1 cellular context compared by ENCODE assay signal in genomic region chr1:148263128-148263905, GRCh38.
TF ChIP-seq lines count a peak whose summit lies in the region.

No MANE protein-coding gene starts in this region.

TF ChIP-seq in H1, 55 proteins besides CTCF, POLR2A, EP300 and RAD21 (continued from another document):
- TF ChIP-seq KDM4A (IDR thresholded peaks at IDR 0.05; ENCODE audit: low read depth, low read length, severe bottlenecking) (peak; percentile 63), RNF2 (IDR thresholded peaks at IDR 0.05; ENCODE audit: borderline replicate concordance, low read depth, low read length, missing control alignments, poor library complexity, severe bottlenecking) (no peak), ZNF274 (IDR thresholded peaks at IDR 0.05; ENCODE audit: borderline replicate concordance, extremely low read depth, low read length) (no peak), RBBP5 (IDR thresholded peaks at IDR 0.05; ENCODE audit: borderline replicate concordance, low read depth, low read length) (no peak), CBX5 (IDR thresholded peaks at IDR 0.05; ENCODE audit: low read depth, low read length) (no peak), KDM5A (IDR thresholded peaks at IDR 0.05; ENCODE audit: low read length) (no peak), SP1 (IDR thresholded peaks at IDR 0.05; ENCODE audit: low read depth, low read length) (peak; percentile 87), BRCA1 (IDR thresholded peaks at IDR 0.05; ENCODE audit: low read depth, low read length) (peak; percentile 47; the same call in 1 of the 2 replicates), RXRA (IDR thresholded peaks at IDR 0.05; ENCODE audit: insufficient read depth, low read depth, low read length) (no peak), MAFK (IDR thresholded peaks at IDR 0.05; ENCODE audit: low read depth, low read length) (0 out of 2 replicates have a peak, but pooled peaks have one; percentile 36), SAP30 (IDR thresholded peaks at IDR 0.05; ENCODE audit: insufficient read depth, insufficient replicate concordance, low read length) (no peak), TAF1 (IDR thresholded peaks at IDR 0.05; ENCODE audit: low read depth, low read length) (peak; percentile 70), YY1 (IDR thresholded peaks at IDR 0.05; ENCODE audit: low read depth, low read length) (peak; percentile 40; the same call in 1 of the 2 replicates), EZH2 (IDR thresholded peaks at IDR 0.05; ENCODE audit: low read depth, low read length, severe bottlenecking) (no peak), SIN3A (conservative IDR thresholded peaks at IDR 0.05 in 1 of 2, IDR thresholded peaks at IDR 0.05 in 1 of 2; ENCODE audit: low read depth in 1 of 2, low read length in 2 of 2) (peak in 1 of 2 experiments; percentile 24; a peak in 1 of 4 replicates), CTBP2 (IDR thresholded peaks at IDR 0.05; ENCODE audit: borderline replicate concordance, insufficient read depth, insufficient read length, low read length) (no peak), HDAC2 (IDR thresholded peaks at IDR 0.05; ENCODE audit: borderline replicate concordance in 1 of 2, low read depth in 2 of 2, low read length in 2 of 2) (peak; percentile 86 to 92; a peak in 3 of 4 replicates), KDM1A (IDR thresholded peaks at IDR 0.05; ENCODE audit: borderline replicate concordance, low read length) (no peak), POLR2AphosphoS5 (IDR thresholded peaks at IDR 0.05; ENCODE audit: low read depth, low read length) (peak; percentile 100), RFX5 (IDR thresholded peaks at IDR 0.05; ENCODE audit: borderline replicate concordance, low read depth, low read length) (peak; percentile 17; the same call in 1 of the 2 replicates), POU5F1 (IDR thresholded peaks at IDR 0.05; ENCODE audit: low read depth, low read length) (peak; percentile 67; the same call in 1 of the 2 replicates), SRF (IDR thresholded peaks at IDR 0.05; ENCODE audit: low read depth, low read length) (0 out of 2 replicates have a peak, but pooled peaks have one; percentile 31), CEBPB (IDR thresholded peaks at IDR 0.05; ENCODE audit: low read depth, low read length) (no peak), ATF3 (IDR thresholded peaks at IDR 0.05; ENCODE audit: insufficient read depth, low read depth, low read length) (0 out of 2 replicates have a peak, but pooled peaks have one; percentile 49), JUND (IDR thresholded peaks at IDR 0.05; ENCODE audit: low read length) (peak; percentile 68), MAX (IDR thresholded peaks at IDR 0.05) (peak; percentile 72), SP4 (IDR thresholded peaks at IDR 0.05; ENCODE audit: low read length) (peak; percentile 90; the same call in 1 of the 2 replicates), PHF8 (conservative IDR thresholded peaks at IDR 0.05; ENCODE audit: low read depth, low read length) (peak; percentile 23; the same call in 1 of the 2 replicates), SIRT6 (IDR thresholded peaks at IDR 0.05; ENCODE audit: low read length) (no peak), CHD2 (IDR thresholded peaks at IDR 0.05; ENCODE audit: low read length) (peak; percentile 85), TBP (IDR thresholded peaks at IDR 0.05; ENCODE audit: low read depth, low read length) (peak; percentile 99), BACH1 (IDR thresholded peaks at IDR 0.05; ENCODE audit: low read length) (peak; percentile 60), E2F6 (IDR thresholded peaks at IDR 0.05) (peak; percentile 87), EGR1 (IDR thresholded peaks at IDR 0.05; ENCODE audit: borderline replicate concordance, low read depth, low read length) (peak; percentile 89), GTF2F1 (IDR thresholded peaks at IDR 0.05; ENCODE audit: borderline replicate concordance, low read depth, low read length) (peak; percentile 100), CHD1 (IDR thresholded peaks at IDR 0.05; ENCODE audit: low read depth, low read length) (no peak), JUN (IDR thresholded peaks at IDR 0.05; ENCODE audit: low read depth, low read length) (no peak), SP2 (IDR thresholded peaks at IDR 0.05; ENCODE audit: low read length) (no peak), HDAC6 (IDR thresholded peaks at IDR 0.05; ENCODE audit: low read depth, low read length) (no peak), GABPA (IDR thresholded peaks at IDR 0.05; ENCODE audit: borderline replicate concordance, insufficient read depth, low read length) (no peak), NRF1 (IDR thresholded peaks at IDR 0.05; ENCODE audit: low read depth, low read length) (peak; percentile 39; the same call in 1 of the 2 replicates), CHD7 (IDR thresholded peaks at IDR 0.05; ENCODE audit: insufficient replicate concordance, low read length) (peak; percentile 87), CREB1 (IDR thresholded peaks at IDR 0.05) (peak; percentile 95), USF2 (IDR thresholded peaks at IDR 0.05; ENCODE audit: low read length) (no peak), ATF2 (IDR thresholded peaks at IDR 0.05; ENCODE audit: low read length) (peak; percentile 99), SUZ12 (IDR thresholded peaks at IDR 0.05; ENCODE audit: low read length) (no peak)
